In genomic region chr7:90320418-90320800, GRCh38 we compare ENCODE assay signal across 16 cellular contexts. TPM values are rescaled to one million over a fixed set of nuclear protein-coding genes. Genes with fewer than 3 reads are reported as not detected.
DNase-seq lines count a peak whose midpoint lies in the region; ATAC-seq, FAIRE-seq and TF ChIP-seq lines count a peak whose summit lies in the region.
"Had no signal": no experiment of that assay in that cellular context is flagged by ENCODE, and none has a peak within 500 bp of the region (broad histone marks: within the 10 kb centered on the region; RNA-seq: fewer than 3 reads in every experiment).

No MANE protein-coding gene starts in this region.

- H3K4me1 ChIP-seq in cardiac muscle cell (ENCODE audit: low read depth) (no peaks in the 10 kb centered on the region), right cardiac atrium (ENCODE audit: control insufficient read depth, insufficient read depth, low read length) (no peaks in the 10 kb centered on the region), keratinocyte (ENCODE audit: control insufficient read depth, extremely low read depth, insufficient read depth, low read length) (peaks cover 3% of the 10 kb centered on the region), suprapubic skin (peaks cover 11% of the 10 kb centered on the region), BE2C (no peaks in the 10 kb centered on the region)
- H3K4me1 ChIP-seq: parathyroid adenoma had no signal

- dilution Hi-C loops in keratinocyte (cut with MboI; ENCODE audit: extremely low pct_ligation_motif_present, low sequenced_read_pairs): no loop called here

- peaks cover 64% of the 10 kb centered on the region for H3K27me3 Mint-ChIP-seq in activated naive CD8-positive, alpha-beta T cell treated with anti-CD3 and anti-CD28 coated beads for 36 hours

- H2AFZ ChIP-seq in keratinocyte (ENCODE audit: control insufficient read depth, low read length): no peak overlapping the region

- TF ChIP-seq CTCF in cardiac muscle cell (IDR thresholded peaks at IDR 0.05; ENCODE audit: low read depth, low read length) (no peak), keratinocyte (optimal IDR thresholded peaks at IDR 0.05 in 1 of 3, IDR thresholded peaks at IDR 0.05 in 1 of 3, conservative IDR thresholded peaks at IDR 0.05 in 1 of 3; ENCODE audit: extremely low read depth in 1 of 3, insufficient read depth in 2 of 3, low read length in 3 of 3) (no peak), suprapubic skin (IDR thresholded peaks at IDR 0.05) (no peak), BE2C (IDR thresholded peaks at IDR 0.05; ENCODE audit: low read depth, low read length) (no peak)

- no peak overlapping the region for H3K27ac Mint-ChIP-seq in activated naive CD8-positive, alpha-beta T cell treated with anti-CD3 and anti-CD28 coated beads for 36 hours
- H3K27ac Mint-ChIP-seq: activated CD4-positive, alpha-beta T cell treated with anti-CD3 and anti-CD28 coated beads, Interleukin-2, amount 10 ng/mL, durations not matched to agents 7 days and 5 days had no signal

- no peak for FAIRE-seq in keratinocyte (lab: Jason Lieb, UNC)
- FAIRE-seq: K562 had no signal

- H3K4me3 ChIP-seq in cardiac muscle cell: peak overlapping the region; percentile 16
- H3K4me3 ChIP-seq in right cardiac atrium (ENCODE audit: low read length): no peak overlapping the region
- H3K4me3 ChIP-seq in keratinocyte (ENCODE audit: control insufficient read depth in 2 of 3, extremely low read depth in 1 of 3, insufficient read depth in 2 of 3, low read depth in 1 of 3, low read length in 3 of 3): peak overlapping the region in 1 of 3 experiments; percentile 57
- peak overlapping the region; percentile 38 for H3K4me3 ChIP-seq in suprapubic skin
- H3K4me3 ChIP-seq in BE2C (ENCODE audit: low read depth, low read length): no peak overlapping the region
- H3K4me3 ChIP-seq: HAP-1, K562, SK-N-MC had no signal

- WGBS in right cardiac atrium: 35% methylated on average over 7 of the region's 7 CpGs
- 25% methylated on average over 7 of the region's 7 CpGs for WGBS in suprapubic skin

- no peaks in the 10 kb centered on the region for H3K36me3 Mint-ChIP-seq in activated naive CD8-positive, alpha-beta T cell treated with anti-CD3 and anti-CD28 coated beads for 36 hours

- H3K9me3 ChIP-seq in cardiac muscle cell (ENCODE audit: low read depth) (no peaks in the 10 kb centered on the region), right cardiac atrium (ENCODE audit: control insufficient read depth, low read length) (no peaks in the 10 kb centered on the region), keratinocyte (ENCODE audit: control insufficient read depth, low read depth, low read length) (no peaks in the 10 kb centered on the region), suprapubic skin (no peaks in the 10 kb centered on the region), BE2C (no peaks in the 10 kb centered on the region)
- H3K9me3 ChIP-seq: HAP-1 had no signal

- H3K36me3 ChIP-seq in cardiac muscle cell: no peaks in the 10 kb centered on the region
- H3K36me3 ChIP-seq in keratinocyte (ENCODE audit: control insufficient read depth in 2 of 2, extremely low read depth in 1 of 2, insufficient read depth in 2 of 2, low read length in 2 of 2): no peaks in the 10 kb centered on the region
- no peaks in the 10 kb centered on the region for H3K36me3 ChIP-seq in suprapubic skin
- no peaks in the 10 kb centered on the region for H3K36me3 ChIP-seq in BE2C
- H3K36me3 ChIP-seq: HAP-1 had no signal

- H3K27me3 ChIP-seq in cardiac muscle cell: peaks cover 86% of the 10 kb centered on the region
- H3K27me3 ChIP-seq in right cardiac atrium (ENCODE audit: control insufficient read depth, insufficient read depth): no peaks in the 10 kb centered on the region
- peaks cover 36% of the 10 kb centered on the region for H3K27me3 ChIP-seq in keratinocyte (ENCODE audit: control insufficient read depth, extremely low read depth, insufficient read depth, low read length)
- H3K27me3 ChIP-seq in suprapubic skin: peaks cover 54% of the 10 kb centered on the region
- peaks cover 47% of the 10 kb centered on the region for H3K27me3 ChIP-seq in BE2C

- H3K9ac ChIP-seq in keratinocyte (ENCODE audit: control insufficient read depth, extremely low read depth, insufficient read depth, low read length): no peak overlapping the region
- H3K9ac ChIP-seq: parathyroid adenoma had no signal

- no peak for DNase-seq in cardiac muscle cell (ENCODE audit: low read depth in 1 of 2, low spot score in 1 of 2)
- no peak for DNase-seq in right cardiac atrium
- DNase-seq in activated naive CD8-positive, alpha-beta T cell treated with anti-CD3 and anti-CD28 coated beads for 36 hours: no peak
- no peak for DNase-seq in keratinocyte (ENCODE audit: low read depth, low spot score)
- no peak for DNase-seq in suprapubic skin (ENCODE audit: low spot score in 2 of 2)
- no peak for DNase-seq in BE2C
- DNase-seq in SW 1271 (lab: John Stamatoyannopoulos, UW): no peak
- DNase-seq: activated CD4-positive, alpha-beta T cell treated with anti-CD3 and anti-CD28 coated beads, Interleukin-2, amount 10 ng/mL, durations not matched to agents 7 days and 5 days; activated effector memory CD4-positive, alpha-beta T cell treated with Interleukin-2 at 50 U/mL for 16 hours; left cardiac atrium had no signal

- intact Hi-C loops in right cardiac atrium (cut with DNase I): no loop called here

- H4K20me1 ChIP-seq in keratinocyte (ENCODE audit: control insufficient read depth, extremely low read depth, insufficient read depth, low read length): no peaks in the 10 kb centered on the region

- H3K27ac ChIP-seq in cardiac muscle cell: no peak overlapping the region
- H3K27ac ChIP-seq in right cardiac atrium (ENCODE audit: low read length): no peak overlapping the region
- H3K27ac ChIP-seq in keratinocyte (ENCODE audit: control insufficient read depth, insufficient read depth, low read length): no peak overlapping the region
- no peak overlapping the region for H3K27ac ChIP-seq in suprapubic skin
- H3K27ac ChIP-seq: parathyroid adenoma, SK-N-MC had no signal

- H3K9me1 ChIP-seq in keratinocyte (ENCODE audit: control insufficient read depth, extremely low read depth, insufficient read depth, low read length): no peaks in the 10 kb centered on the region

- H3K9me3 Mint-ChIP-seq in activated naive CD8-positive, alpha-beta T cell treated with anti-CD3 and anti-CD28 coated beads for 36 hours: no peaks in the 10 kb centered on the region
- H3K9me3 Mint-ChIP-seq: activated CD4-positive, alpha-beta T cell treated with anti-CD3 and anti-CD28 coated beads, Interleukin-2, amount 10 ng/mL, durations not matched to agents 7 days and 5 days; central memory CD8-positive, alpha-beta T cell had no signal

- H3K79me2 ChIP-seq in keratinocyte (ENCODE audit: control insufficient read depth, insufficient read depth, low read length): no peaks in the 10 kb centered on the region
- H3K79me2 ChIP-seq: parathyroid adenoma had no signal

- ATAC-seq in right cardiac atrium: no peak
- ATAC-seq in HG02840 (IDR thresholded peaks at IDR 0.05; ENCODE audit: low FRiP score, unreplicated experiment): no peak
- ATAC-seq: K562 had no signal

- H3K4me1 Mint-ChIP-seq in activated naive CD8-positive, alpha-beta T cell treated with anti-CD3 and anti-CD28 coated beads for 36 hours: peaks cover 4% of the 10 kb centered on the region
- H3K4me1 Mint-ChIP-seq: central memory CD8-positive, alpha-beta T cell had no signal

- peak overlapping the region; percentile 25 for H3K4me3 Mint-ChIP-seq in activated naive CD8-positive, alpha-beta T cell treated with anti-CD3 and anti-CD28 coated beads for 36 hours
- H3K4me3 Mint-ChIP-seq: activated CD4-positive, alpha-beta T cell treated with anti-CD3 and anti-CD28 coated beads, Interleukin-2, amount 10 ng/mL, durations not matched to agents 7 days and 5 days; central memory CD8-positive, alpha-beta T cell had no signal

- no peak for TF ChIP-seq EP300 in suprapubic skin (IDR thresholded peaks at IDR 0.05)

- H3K4me2 ChIP-seq in keratinocyte (ENCODE audit: control insufficient read depth, extremely low read depth, insufficient read depth, low read depth, low read length): peak overlapping the region; percentile 64

- TF ChIP-seq POLR2A in suprapubic skin (IDR thresholded peaks at IDR 0.05): no peak

RNA-seq across cellular contexts. Expression of gene FAM237B, which starts 0.7 kb away (rescaled TPM):
- total RNA-seq in cardiac muscle cell (not detected in 2 replicates), right cardiac atrium (not detected), suprapubic skin (not detected)
- polyA plus RNA-seq in cardiac muscle cell (not detected in 2 replicates), right cardiac atrium (not detected), keratinocyte (not detected in 3 replicates)
- not detected for total RNA-seq in activated naive CD8-positive, alpha-beta T cell treated with anti-CD3 and anti-CD28 coated beads for 36 hours
- not detected for polyA plus RNA-seq in keratinocyte (2011; ENCODE audit: low read depth)
- not detected in 2 replicates for polyA plus RNA-seq in keratinocyte (2011; cell fraction: cytosol; rRNA removed)
- not detected in 2 replicates for polyA plus RNA-seq in keratinocyte (2011; cell fraction: nucleus; rRNA removed)
- not detected in 2 replicates for polyA plus RNA-seq in keratinocyte (2012; ENCODE audit: low replicate concordance)
- not detected in 3 replicates for polyA minus RNA-seq in keratinocyte
- not detected for polyA minus RNA-seq in keratinocyte (2011; cell fraction: cytosol; rRNA and poly(A)+ RNA removed)
- not detected in 2 replicates for polyA minus RNA-seq in keratinocyte (2011; cell fraction: nucleus; rRNA and poly(A)+ RNA removed)
- not detected for polyA plus RNA-seq in BE2C (2012; ENCODE audit: insufficient read depth, insufficient read length, low read depth)
- total RNA-seq: activated CD4-positive, alpha-beta T cell treated with anti-CD3 and anti-CD28 coated beads, Interleukin-2, amount 10 ng/mL, durations not matched to agents 7 days and 5 days; K562; left cardiac atrium had no signal
- polyA plus RNA-seq: K562 had no signal

RNA-seq across cellular contexts. Expression of gene GTPBP10, which starts 26.1 kb away (rescaled TPM):
- 5.4 and 5.5 TPM in 2 replicates for total RNA-seq in cardiac muscle cell
- polyA plus RNA-seq in cardiac muscle cell: 11.2 and 12.7 TPM in 2 replicates
- total RNA-seq in right cardiac atrium: 10 to 100 TPM; 15.3 to 25.9 (median 20.3) TPM
- polyA plus RNA-seq in right cardiac atrium: 11.7 TPM
- 10 to 100 TPM; 56.6 to 58.5 TPM for total RNA-seq in activated naive CD8-positive, alpha-beta T cell treated with anti-CD3 and anti-CD28 coated beads for 36 hours
- polyA plus RNA-seq in keratinocyte: 14.0 to 26.6 TPM (median 17.0 TPM) in 3 replicates
- 15.5 TPM for polyA plus RNA-seq in keratinocyte (2011; ENCODE audit: low read depth)
- 14.5 and 27.0 TPM in 2 replicates for polyA plus RNA-seq in keratinocyte (2011; cell fraction: cytosol; rRNA removed)
- 20.3 and 28.4 TPM in 2 replicates for polyA plus RNA-seq in keratinocyte (2011; cell fraction: nucleus; rRNA removed)
- 13.9 and 20.8 TPM in 2 replicates for polyA plus RNA-seq in keratinocyte (2012; ENCODE audit: low replicate concordance)
- polyA minus RNA-seq in keratinocyte: 0.46 to 11.9 TPM (median 6.0 TPM) in 3 replicates
- polyA minus RNA-seq in keratinocyte (2011; cell fraction: cytosol; rRNA and poly(A)+ RNA removed): 2.7 TPM
- polyA minus RNA-seq in keratinocyte (2011; cell fraction: nucleus; rRNA and poly(A)+ RNA removed): 5.4 and 14.2 TPM in 2 replicates
- total RNA-seq in suprapubic skin: 10 to 100 TPM; 10.5 to 35.6 (median 13.7) TPM
- polyA plus RNA-seq in BE2C (2012; ENCODE audit: insufficient read depth, insufficient read length, low read depth): 7.2 TPM

Comparison
In these comparisons a context has a peak if more than half of its experiments do, and no peak if none do; other contexts are left out.
1. H3K4me3 ChIP-seq: peak in cardiac muscle cell (single experiment) and suprapubic skin (single experiment); none in right cardiac atrium (single experiment) and BE2C (single experiment).